In the genomic region with DNA sequence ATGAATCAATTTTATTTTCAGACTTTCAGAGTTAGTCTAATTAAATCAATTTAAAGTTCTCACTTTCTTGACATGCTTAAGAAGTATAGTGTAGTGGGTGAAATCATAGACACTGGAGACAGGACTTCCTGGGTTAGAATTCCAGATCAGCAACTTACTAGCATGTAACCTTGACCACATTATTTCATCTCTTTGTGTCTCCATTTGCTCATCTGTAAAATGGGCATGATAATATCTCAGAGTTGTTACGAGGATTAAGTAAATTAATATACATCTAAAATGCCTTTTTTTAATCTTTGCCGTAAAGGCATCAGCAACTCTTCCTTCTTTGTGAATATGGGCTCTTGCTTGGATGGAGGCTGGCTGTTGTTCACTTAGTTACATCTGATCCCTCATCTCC, we compare ENCODE assay signal across 13 cellular contexts. TPM values are rescaled to one million over a fixed set of nuclear protein-coding genes. Genes with fewer than 3 reads are reported as not detected.
A peak's percentile ranks its signal among the peaks of the same experiment; 100 is the strongest.
DNase-seq lines count a peak whose midpoint lies in the region; TF ChIP-seq lines count a peak whose summit lies in the region.
"Had no signal": no experiment of that assay in that cellular context is flagged by ENCODE, and none has a peak within 500 bp of the region (broad histone marks: within the 10 kb centered on the region; RNA-seq: fewer than 3 reads in every experiment).

No MANE protein-coding gene starts in this region.

- peaks cover 33% of the 10 kb centered on the region for H3K4me1 Mint-ChIP-seq in activated naive CD4-positive, alpha-beta T cell treated with anti-CD3 and anti-CD28 coated beads for 36 hours (ENCODE audit: low read depth)
- peaks cover 24% of the 10 kb centered on the region for H3K4me1 Mint-ChIP-seq in progenitor cell of endocrine pancreas (ENCODE audit: low read depth)

- H4K20me1 ChIP-seq in MM.1S (ENCODE audit: insufficient read depth, low read length) (no peaks in the 10 kb centered on the region; the same call in 1 of the 2 replicates), mammary epithelial cell (ENCODE audit: insufficient read depth, low read length) (no peaks in the 10 kb centered on the region)

- H3K79me2 ChIP-seq in MM.1S (ENCODE audit: low read length) = peaks cover 36% of the 10 kb centered on the region
- peaks cover 36% of the 10 kb centered on the region for H3K79me2 ChIP-seq in mammary epithelial cell (ENCODE audit: insufficient read depth, low read length)

- TF ChIP-seq CTCF in MM.1S (IDR thresholded peaks at IDR 0.05; ENCODE audit: low read length) (no peak), mammary epithelial cell (conservative IDR thresholded peaks at IDR 0.05 in 1 of 2, IDR thresholded peaks at IDR 0.05 in 1 of 2; ENCODE audit: extremely low read depth in 1 of 2, insufficient read depth in 1 of 2, low read depth in 1 of 2, low read length in 2 of 2) (no peak), progenitor cell of endocrine pancreas (IDR thresholded peaks at IDR 0.05; ENCODE audit: unreplicated experiment) (no peak)

- H3K9me3 ChIP-seq in MM.1S (replicated peaks; ENCODE audit: insufficient read depth, low read length) (no peaks in the 10 kb centered on the region), mammary epithelial cell (replicated peaks; ENCODE audit: insufficient read depth, low read length) (no peaks in the 10 kb centered on the region)
- H3K9me3 ChIP-seq: tibial nerve had no signal

- peaks cover 16% of the 10 kb centered on the region for H3K4me1 ChIP-seq in MM.1S (ENCODE audit: low read length)
- no peaks in the 10 kb centered on the region for H3K4me1 ChIP-seq in mammary epithelial cell (ENCODE audit: insufficient read depth, low read length)

- peaks cover 4% of the 10 kb centered on the region for H3K36me3 Mint-ChIP-seq in activated naive CD4-positive, alpha-beta T cell treated with anti-CD3 and anti-CD28 coated beads for 36 hours (ENCODE audit: low read depth)
- H3K36me3 Mint-ChIP-seq in progenitor cell of endocrine pancreas (ENCODE audit: insufficient read depth) = peaks cover 7% of the 10 kb centered on the region

- CTCF ChIA-PET in activated naive CD4-positive, alpha-beta T cell treated with anti-CD3 and anti-CD28 coated beads for 36 hours (lab: Charles Lee) = no interaction called here
- CTCF ChIA-PET in mammary epithelial cell (lab: Charles Lee; ENCODE audit: low non-redundant PET) = no interaction called here

- no peak overlapping the region for H3K27ac ChIP-seq in MM.1S (ENCODE audit: low read length)
- no peak overlapping the region for H3K27ac ChIP-seq in mammary epithelial cell (ENCODE audit: insufficient read depth, low read depth, low read length)

- H3K27me3 ChIP-seq in MM.1S (replicated peaks; ENCODE audit: insufficient read depth, low read length) (no peaks in the 10 kb centered on the region), mammary epithelial cell (ENCODE audit: insufficient read depth, low read length) (no peaks in the 10 kb centered on the region)
- H3K27me3 ChIP-seq: tibial nerve had no signal

- no peaks in the 10 kb centered on the region for H3K9me3 Mint-ChIP-seq in activated naive CD4-positive, alpha-beta T cell treated with anti-CD3 and anti-CD28 coated beads for 36 hours
- H3K9me3 Mint-ChIP-seq in progenitor cell of endocrine pancreas (ENCODE audit: low read depth) = peaks cover 9% of the 10 kb centered on the region

- DNase-seq in activated naive CD4-positive, alpha-beta T cell treated with anti-CD3 and anti-CD28 coated beads for 36 hours = no peak
- no peak for DNase-seq in activated naive CD4-positive, alpha-beta T cell treated with anti-CD3 and anti-CD28 coated beads, Interleukin-2, amount 50 U/mL, for 16 hours
- no peak for DNase-seq in MM.1S
- no peak for DNase-seq in mammary epithelial cell
- no peak for DNase-seq in progenitor cell of endocrine pancreas (ENCODE audit: low spot score, unreplicated experiment)
- no peak for DNase-seq in activated CD8-positive, alpha-beta memory T cell treated with anti-CD3 and anti-CD28 coated beads, Interleukin-2, amount 50 U/mL, for 4 hours
- DNase-seq in 8988T = no peak
- no peak for DNase-seq in HPDE6-E6E7 (ENCODE audit: extremely low spot score)
- DNase-seq: DMS79 treated with DMSO at 0.1 percent for 48 hours, NCI-H1930, NCI-H774, posterior cingulate gyrus had no signal

- no TSS peak for BruUV-seq in mammary epithelial cell (replicated peaks; lab: Mats Ljungman, UMichigan)

- intact Hi-C loops in activated naive CD4-positive, alpha-beta T cell treated with anti-CD3 and anti-CD28 coated beads for 36 hours (cut with micrococcal nuclease) = loop anchor here (5.0 to 10.0 kb wide), 3 partner anchors 235 to 1940 kb away; partner anchors contain the start of genes CCDC91 and FAR2
- intact Hi-C loops in mammary epithelial cell (cut with micrococcal nuclease) = loop anchor here (5.0 kb wide), 3 partner anchors 105 to 135 kb away; no protein-coding TSS in a partner anchor

- H3K9me2 ChIP-seq in MM.1S (replicated peaks; ENCODE audit: insufficient read depth, low read length) = no peaks in the 10 kb centered on the region

- H3K27ac Mint-ChIP-seq in activated naive CD4-positive, alpha-beta T cell treated with anti-CD3 and anti-CD28 coated beads for 36 hours = peak overlapping the region; percentile 96
- no peak overlapping the region for H3K27ac Mint-ChIP-seq in progenitor cell of endocrine pancreas

- in situ Hi-C loops in mammary epithelial cell (cut with MboI; ENCODE audit: low sequenced_read_pairs in 2 of 2) = no loop called here

- H3K4me3 ChIP-seq in MM.1S (ENCODE audit: low read length) (no peak overlapping the region), mammary epithelial cell (replicated peaks in 1 of 3; ENCODE audit: insufficient read depth in 1 of 3, low read depth in 2 of 3, low read length in 3 of 3) (no peak overlapping the region)

- peak overlapping the region; percentile 62; the same call in 1 of the 2 replicates for H3K4me2 ChIP-seq in MM.1S (ENCODE audit: low read depth, low read length)
- peak overlapping the region; percentile 88 for H3K4me2 ChIP-seq in mammary epithelial cell (ENCODE audit: insufficient read depth, low read depth, low read length)

- H2AFZ ChIP-seq in MM.1S (ENCODE audit: low read length) = peak overlapping the region; percentile 84; the same call in 1 of the 2 replicates
- peak overlapping the region; percentile 93 for H2AFZ ChIP-seq in mammary epithelial cell (ENCODE audit: low read depth, low read length)

- H3K36me3 ChIP-seq in MM.1S (replicated peaks; ENCODE audit: insufficient read depth, low read length) (no peaks in the 10 kb centered on the region; the same call in 1 of the 2 replicates), mammary epithelial cell (ENCODE audit: insufficient read depth, low read length) (no peaks in the 10 kb centered on the region)

- dilution Hi-C loops in mammary epithelial cell (cut with HindIII; ENCODE audit: low sequenced_read_pairs) = no loop called here

- H3K27me3 Mint-ChIP-seq in activated naive CD4-positive, alpha-beta T cell treated with anti-CD3 and anti-CD28 coated beads for 36 hours (ENCODE audit: low read depth) = no peaks in the 10 kb centered on the region
- H3K27me3 Mint-ChIP-seq in progenitor cell of endocrine pancreas = no peaks in the 10 kb centered on the region

- WGBS in mammary epithelial cell (ENCODE audit: low coverage, missing lambda C conversion rate) = 100% methylated on average over 2 of the region's 2 CpGs

- H3F3A ChIP-seq in MM.1S (ENCODE audit: insufficient read depth, low read length) = peaks cover 8% of the 10 kb centered on the region

- H3K4me3 Mint-ChIP-seq in activated naive CD4-positive, alpha-beta T cell treated with anti-CD3 and anti-CD28 coated beads for 36 hours = peak overlapping the region; percentile 95
- peak overlapping the region; percentile 97 for H3K4me3 Mint-ChIP-seq in progenitor cell of endocrine pancreas (ENCODE audit: low read depth)

- H3K9ac ChIP-seq in MM.1S (ENCODE audit: low read length) = no peak overlapping the region
- no peak overlapping the region for H3K9ac ChIP-seq in mammary epithelial cell (ENCODE audit: insufficient read depth, low read length)

RNA-seq across cellular contexts. Expression of gene ERGIC2, which starts 1.3 kb away (rescaled TPM):
- total RNA-seq in activated naive CD4-positive, alpha-beta T cell treated with anti-CD3 and anti-CD28 coated beads for 36 hours = 100 to 1,000 TPM; 112 to 116 TPM
- 10 to 100 TPM; 51.7 to 81.8 TPM for total RNA-seq in mammary epithelial cell
- polyA plus RNA-seq in mammary epithelial cell = 51.2 TPM
- polyA minus RNA-seq in mammary epithelial cell = 23.9 TPM
- total RNA-seq in progenitor cell of endocrine pancreas = 105 and 115 TPM in 2 replicates
